Comparison of ENCODE assay signal across 23 cellular contexts in the genomic region with DNA sequence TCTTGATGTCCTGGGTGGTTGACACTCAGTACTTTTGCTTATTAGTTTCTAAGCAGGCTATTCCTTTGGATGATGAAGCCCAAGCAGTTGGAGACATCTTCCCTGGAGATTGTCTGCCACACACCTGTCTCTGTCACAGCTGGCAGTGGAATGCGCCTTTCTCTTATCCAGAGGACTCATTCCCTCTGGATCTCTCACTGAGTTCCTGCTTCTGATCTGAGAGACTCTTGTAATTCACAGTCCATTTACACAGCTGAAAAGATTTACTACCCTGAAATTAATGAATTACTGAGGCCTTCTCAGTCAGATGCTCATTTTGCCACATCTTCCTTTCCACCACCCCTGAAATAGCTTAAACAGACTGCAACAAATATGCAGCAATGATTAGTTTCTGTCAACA. TPM values are rescaled to one million over a fixed set of nuclear protein-coding genes. Genes with fewer than 3 reads are reported as not detected.
"Had no signal": no experiment of that assay in that cellular context is flagged by ENCODE, and none has a peak within 500 bp of the region (broad histone marks: within the 10 kb centered on the region; RNA-seq: fewer than 3 reads in every experiment).

No MANE protein-coding gene starts in this region.

- H3K27me3 ChIP-seq: ascending aorta, colonic mucosa, left lung, right atrium auricular region, suprapubic skin, transverse colon, uterus had no signal

- H3K27ac Mint-ChIP-seq: progenitor cell of endocrine pancreas; stimulated activated naive CD8-positive, alpha-beta T cell treated with anti-CD3 and anti-CD28 coated beads, Interleukin-15, amount 100 ng/mL, for 72 hours had no signal

- H3K4me1 ChIP-seq: ascending aorta, colonic mucosa, foreskin keratinocyte, left lung, right atrium auricular region, suprapubic skin, uterus had no signal

- H3K9me3 ChIP-seq: ascending aorta, colonic mucosa, left lung, right atrium auricular region, suprapubic skin, transverse colon, uterus had no signal

- H3K4me1 Mint-ChIP-seq: central memory CD8-positive, alpha-beta T cell; stimulated activated naive CD8-positive, alpha-beta T cell treated with anti-CD3 and anti-CD28 coated beads, Interleukin-15, amount 100 ng/mL, for 72 hours had no signal

- H3K27ac ChIP-seq: ascending aorta, colonic mucosa, foreskin keratinocyte, left lung, right atrium auricular region, suprapubic skin, transverse colon, uterus had no signal

- ATAC-seq: activated CD4-positive, CD25-positive, alpha-beta regulatory T cell treated with anti-CD3 and anti-CD28 coated beads, Interleukin-2, amount 50 U/mL, for 24 hours; foreskin keratinocyte; left lung; stimulated activated naive CD8-positive, alpha-beta T cell treated with anti-CD3 and anti-CD28 coated beads, Interleukin-15, amount 100 ng/mL, for 72 hours had no signal

- H3K4me3 ChIP-seq: ascending aorta, colonic mucosa, left lung, right atrium auricular region, suprapubic skin, transverse colon, uterus had no signal

- H3K36me3 ChIP-seq: ascending aorta, colonic mucosa, left lung, right atrium auricular region, suprapubic skin, transverse colon, uterus had no signal

- DNase-seq: activated CD4-positive, alpha-beta T cell treated with anti-CD3 and anti-CD28 coated beads, Interleukin-2, amount 50 U/mL, for 1 hour; activated CD8-positive, alpha-beta memory T cell treated with anti-CD3 and anti-CD28 coated beads, Interleukin-2, amount 50 U/mL, for 4 hours; activated effector memory CD4-positive, alpha-beta T cell treated with Interleukin-2 at 50 U/mL for 16 hours; activated naive CD4-positive, alpha-beta T cell treated with anti-CD3 and anti-CD28 coated beads, Interleukin-2, amount 50 U/mL, for 16 hours; activated T-cell treated with anti-CD3 and anti-CD28 coated beads, Interleukin-2, amount 50 U/mL, for 48 hours; colonic mucosa; foreskin keratinocyte; hypothalamus; islet precursor cell; left lung; mammary epithelial cell; stimulated activated naive CD8-positive, alpha-beta T cell treated with anti-CD3 and anti-CD28 coated beads, Interleukin-15, amount 100 ng/mL, for 72 hours; T1000; transverse colon; uterus had no signal

- H3K27me3 Mint-ChIP-seq: central memory CD8-positive, alpha-beta T cell; stimulated activated naive CD8-positive, alpha-beta T cell treated with anti-CD3 and anti-CD28 coated beads, Interleukin-15, amount 100 ng/mL, for 72 hours had no signal

- H3K9me3 Mint-ChIP-seq: central memory CD8-positive, alpha-beta T cell; neural crest cell; stimulated activated naive CD8-positive, alpha-beta T cell treated with anti-CD3 and anti-CD28 coated beads, Interleukin-15, amount 100 ng/mL, for 72 hours had no signal

- H3K4me3 Mint-ChIP-seq: central memory CD8-positive, alpha-beta T cell; neural crest cell; stimulated activated naive CD8-positive, alpha-beta T cell treated with anti-CD3 and anti-CD28 coated beads, Interleukin-15, amount 100 ng/mL, for 72 hours had no signal

RNA-seq across cellular contexts. Expression of gene TAL2, which starts 15.9 kb away (rescaled TPM):
- total RNA-seq: ascending aorta, colonic mucosa, epithelial cell of proximal tubule, foreskin keratinocyte, mammary epithelial cell, right atrium auricular region, suprapubic skin, transverse colon had no signal
